Comparison of ENCODE assay signal across 8 cellular contexts in the genomic region with DNA sequence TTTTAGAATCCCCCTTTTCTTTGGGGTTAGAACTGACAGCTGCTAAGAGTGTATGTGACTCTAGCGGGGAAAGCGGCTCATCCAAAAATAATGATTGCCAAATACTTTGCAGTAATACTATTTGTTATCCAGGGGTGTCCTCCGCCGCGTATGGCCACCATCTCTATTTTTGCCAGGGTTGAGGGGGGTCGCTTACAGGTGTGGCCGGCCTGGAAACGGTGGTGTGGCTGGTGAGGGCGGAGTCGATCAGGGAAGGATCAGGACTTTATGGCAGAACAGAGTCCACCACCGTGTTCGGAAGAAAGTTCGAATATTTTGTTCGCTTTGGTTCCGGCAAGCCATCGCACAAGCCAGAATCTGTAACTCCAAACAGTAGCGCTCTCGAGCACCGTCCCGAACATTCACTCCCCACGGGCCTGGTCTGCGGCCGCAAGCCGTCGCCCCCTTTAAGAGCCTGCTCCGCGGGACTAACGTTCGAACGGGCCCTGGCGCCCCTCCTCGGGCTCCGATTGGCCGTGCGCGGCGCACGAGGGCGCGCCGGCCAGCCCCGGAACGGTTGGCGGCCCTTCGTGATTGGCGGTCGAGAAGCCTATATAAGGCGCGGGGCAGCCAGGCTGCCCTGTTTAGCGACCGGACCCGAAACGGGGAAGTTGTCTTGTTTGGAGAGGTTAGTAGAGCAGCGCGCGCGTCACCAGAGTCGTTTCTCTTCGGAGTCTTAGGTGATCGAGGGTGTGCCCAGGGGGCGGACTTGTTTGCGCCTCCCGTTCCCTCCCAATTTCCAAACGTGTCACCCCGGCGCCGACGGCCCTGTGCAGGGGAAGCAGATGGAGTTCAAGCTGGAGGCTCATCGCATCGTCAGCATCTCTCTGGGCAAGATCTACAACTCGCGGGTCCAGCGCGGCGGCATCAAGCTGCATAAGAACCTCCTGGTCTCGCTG.
DNase-seq lines count a peak whose midpoint lies in the region; ATAC-seq and TF ChIP-seq lines count a peak whose summit lies in the region.

A gene (plus strand): TSS at position 622 of the 938 bp plus-strand sequence. CDS start 203 bp downstream, at position 825.

- no peak; the same call in 1 of the 2 replicates for TF ChIP-seq RAD21 in Ishikawa (IDR thresholded peaks at IDR 0.05; ENCODE audit: low read depth)

- peak; percentile 61 for ATAC-seq in GM21619 (IDR thresholded peaks at IDR 0.05; ENCODE audit: unreplicated experiment)

- peak; percentile 47; the same call in 1 of the 2 replicates for TF ChIP-seq EP300 in Ishikawa (IDR thresholded peaks at IDR 0.05; ENCODE audit: borderline replicate concordance)

- DNase-seq in DMS153 treated with DMSO at 0.1 percent for 48 hours (lab: John Stamatoyannopoulos, UW; ENCODE audit: unreplicated experiment) (peak; percentile 99), OCI-M2 (lab: John Stamatoyannopoulos, UW; ENCODE audit: unreplicated experiment) (peak; percentile 55), activated T-cell treated with anti-CD3 and anti-CD28 coated beads for 24 hours (ENCODE audit: low read depth) (peak; percentile 93), epidermal melanocyte (ENCODE audit: insufficient read length, low spot score) (peak; percentile 66), middle frontal gyrus (ENCODE audit: extremely low spot score, low spot score) (peak; percentile 92)
- DNase-seq in stimulated activated CD8-positive, alpha-beta memory T cell treated with anti-CD3 and anti-CD28 coated beads, Interleukin-2, amount 100 ng/mL, for 48 hours (ENCODE audit: low read depth in 2 of 2), result peak; percentile 88 to 92

TF ChIP-seq in Ishikawa, 13 proteins besides CTCF, POLR2A, EP300 and RAD21:
- peak; percentile 95 for TF ChIP-seq TAF1 (IDR thresholded peaks at IDR 0.05; ENCODE audit: low read depth)
- TF ChIP-seq NFIC (IDR thresholded peaks at IDR 0.05), result no peak; the same call in 1 of the 2 replicates
- TF ChIP-seq FOXM1 (IDR thresholded peaks at IDR 0.05; ENCODE audit: borderline replicate concordance, low read depth), result peak; percentile 67; the same call in 1 of the 2 replicates
- no peak for TF ChIP-seq EGR1 (IDR thresholded peaks at IDR 0.05)
- TF ChIP-seq CREB1 (IDR thresholded peaks at IDR 0.05; ENCODE audit: low read depth), result no peak
- TF ChIP-seq, protein P1, sequence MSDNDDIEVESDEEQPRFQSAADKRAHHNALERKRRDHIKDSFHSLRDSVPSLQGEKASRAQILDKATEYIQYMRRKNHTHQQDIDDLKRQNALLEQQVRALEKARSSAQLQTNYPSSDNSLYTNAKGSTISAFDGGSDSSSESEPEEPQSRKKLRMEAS (IDR thresholded peaks at IDR 0.05), result peak; percentile 88
- TF ChIP-seq CEBPB (IDR thresholded peaks at IDR 0.05), result no peak
- peak; percentile 58; the same call in 1 of the 2 replicates for TF ChIP-seq TEAD4 (IDR thresholded peaks at IDR 0.05)
- TF ChIP-seq ZBTB7A (IDR thresholded peaks at IDR 0.05; ENCODE audit: low read depth), result no peak
- TF ChIP-seq TCF12 (IDR thresholded peaks at IDR 0.05; ENCODE audit: low read depth), result no peak
- TF ChIP-seq YY1 (IDR thresholded peaks at IDR 0.05; ENCODE audit: low read depth), result no peak
- TF ChIP-seq, protein P2, sequence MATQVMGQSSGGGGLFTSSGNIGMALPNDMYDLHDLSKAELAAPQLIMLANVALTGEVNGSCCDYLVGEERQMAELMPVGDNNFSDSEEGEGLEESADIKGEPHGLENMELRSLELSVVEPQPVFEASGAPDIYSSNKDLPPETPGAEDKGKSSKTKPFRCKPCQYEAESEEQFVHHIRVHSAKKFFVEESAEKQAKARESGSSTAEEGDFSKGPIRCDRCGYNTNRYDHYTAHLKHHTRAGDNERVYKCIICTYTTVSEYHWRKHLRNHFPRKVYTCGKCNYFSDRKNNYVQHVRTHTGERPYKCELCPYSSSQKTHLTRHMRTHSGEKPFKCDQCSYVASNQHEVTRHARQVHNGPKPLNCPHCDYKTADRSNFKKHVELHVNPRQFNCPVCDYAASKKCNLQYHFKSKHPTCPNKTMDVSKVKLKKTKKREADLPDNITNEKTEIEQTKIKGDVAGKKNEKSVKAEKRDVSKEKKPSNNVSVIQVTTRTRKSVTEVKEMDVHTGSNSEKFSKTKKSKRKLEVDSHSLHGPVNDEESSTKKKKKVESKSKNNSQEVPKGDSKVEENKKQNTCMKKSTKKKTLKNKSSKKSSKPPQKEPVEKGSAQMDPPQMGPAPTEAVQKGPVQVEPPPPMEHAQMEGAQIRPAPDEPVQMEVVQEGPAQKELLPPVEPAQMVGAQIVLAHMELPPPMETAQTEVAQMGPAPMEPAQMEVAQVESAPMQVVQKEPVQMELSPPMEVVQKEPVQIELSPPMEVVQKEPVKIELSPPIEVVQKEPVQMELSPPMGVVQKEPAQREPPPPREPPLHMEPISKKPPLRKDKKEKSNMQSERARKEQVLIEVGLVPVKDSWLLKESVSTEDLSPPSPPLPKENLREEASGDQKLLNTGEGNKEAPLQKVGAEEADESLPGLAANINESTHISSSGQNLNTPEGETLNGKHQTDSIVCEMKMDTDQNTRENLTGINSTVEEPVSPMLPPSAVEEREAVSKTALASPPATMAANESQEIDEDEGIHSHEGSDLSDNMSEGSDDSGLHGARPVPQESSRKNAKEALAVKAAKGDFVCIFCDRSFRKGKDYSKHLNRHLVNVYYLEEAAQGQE (IDR thresholded peaks at IDR 0.05; ENCODE audit: low read depth), result no peak
- TF ChIP-seq, protein P3, sequence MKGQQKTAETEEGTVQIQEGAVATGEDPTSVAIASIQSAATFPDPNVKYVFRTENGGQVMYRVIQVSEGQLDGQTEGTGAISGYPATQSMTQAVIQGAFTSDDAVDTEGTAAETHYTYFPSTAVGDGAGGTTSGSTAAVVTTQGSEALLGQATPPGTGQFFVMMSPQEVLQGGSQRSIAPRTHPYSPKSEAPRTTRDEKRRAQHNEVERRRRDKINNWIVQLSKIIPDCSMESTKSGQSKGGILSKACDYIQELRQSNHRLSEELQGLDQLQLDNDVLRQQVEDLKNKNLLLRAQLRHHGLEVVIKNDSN (IDR thresholded peaks at IDR 0.05), result peak; percentile 84

Comparison
In these comparisons a context has a peak if more than half of its experiments do, and no peak if none do; other contexts are left out.
1. Peak in every context shown above with its lines: DNase-seq and ATAC-seq.